2 cellular contexts compared by ENCODE assay signal in genomic region chr22:27952779-27953178, GRCh38.
TF ChIP-seq lines count a peak whose summit lies in the region.

No MANE protein-coding gene starts in this region.

TF ChIP-seq in liver, 16 proteins besides CTCF, POLR2A, EP300 and RAD21 (continued from another document):
- no peak for TF ChIP-seq ZBTB33 (IDR thresholded peaks at IDR 0.05)
- no peak for TF ChIP-seq FOXA1 (IDR thresholded peaks at IDR 0.05)
- no peak for TF ChIP-seq FOXA2 (IDR thresholded peaks at IDR 0.05)
- no peak for TF ChIP-seq JUND (IDR thresholded peaks at IDR 0.05)
- TF ChIP-seq RXRA (IDR thresholded peaks at IDR 0.05): no peak
- no peak for TF ChIP-seq GABPA (IDR thresholded peaks at IDR 0.05 in 1 of 2, conservative IDR thresholded peaks at IDR 0.05 in 1 of 2)
- no peak for TF ChIP-seq YY1 (IDR thresholded peaks at IDR 0.05)
- no peak for TF ChIP-seq NR2F2 (IDR thresholded peaks at IDR 0.05)
- no peak for TF ChIP-seq REST (IDR thresholded peaks at IDR 0.05)
- TF ChIP-seq EGR1 (IDR thresholded peaks at IDR 0.05; ENCODE audit: low read depth in 2 of 2): no peak
- TF ChIP-seq HNF4A (conservative IDR thresholded peaks at IDR 0.05): no peak
- no peak for TF ChIP-seq HNF4G (IDR thresholded peaks at IDR 0.05)
- TF ChIP-seq SP1 (IDR thresholded peaks at IDR 0.05): no peak
- no peak for TF ChIP-seq MAX (IDR thresholded peaks at IDR 0.05)

TF ChIP-seq in HepG2, 621 proteins besides CTCF, POLR2A, EP300 and RAD21 (continued from another document):
- TF ChIP-seq ZNF281 (CRISPR knock-in tag; IDR thresholded peaks at IDR 0.05; ENCODE audit: borderline replicate concordance): no peak
- TF ChIP-seq, protein P1, sequence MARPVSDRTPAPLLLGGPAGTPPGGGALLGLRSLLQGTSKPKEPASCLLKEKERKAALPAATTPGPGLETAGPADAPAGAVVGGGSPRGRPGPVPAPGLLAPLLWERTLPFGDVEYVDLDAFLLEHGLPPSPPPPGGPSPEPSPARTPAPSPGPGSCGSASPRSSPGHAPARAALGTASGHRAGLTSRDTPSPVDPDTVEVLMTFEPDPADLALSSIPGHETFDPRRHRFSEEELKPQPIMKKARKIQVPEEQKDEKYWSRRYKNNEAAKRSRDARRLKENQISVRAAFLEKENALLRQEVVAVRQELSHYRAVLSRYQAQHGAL (CRISPR knock-in tag; IDR thresholded peaks at IDR 0.05; ENCODE audit: not compliant biosample characterization): no peak
- TF ChIP-seq ZNF672 (CRISPR knock-in tag; IDR thresholded peaks at IDR 0.05): no peak
- no peak for TF ChIP-seq KDM3A (CRISPR knock-in tag; IDR thresholded peaks at IDR 0.05; ENCODE audit: low read depth)
- TF ChIP-seq, protein P2, sequence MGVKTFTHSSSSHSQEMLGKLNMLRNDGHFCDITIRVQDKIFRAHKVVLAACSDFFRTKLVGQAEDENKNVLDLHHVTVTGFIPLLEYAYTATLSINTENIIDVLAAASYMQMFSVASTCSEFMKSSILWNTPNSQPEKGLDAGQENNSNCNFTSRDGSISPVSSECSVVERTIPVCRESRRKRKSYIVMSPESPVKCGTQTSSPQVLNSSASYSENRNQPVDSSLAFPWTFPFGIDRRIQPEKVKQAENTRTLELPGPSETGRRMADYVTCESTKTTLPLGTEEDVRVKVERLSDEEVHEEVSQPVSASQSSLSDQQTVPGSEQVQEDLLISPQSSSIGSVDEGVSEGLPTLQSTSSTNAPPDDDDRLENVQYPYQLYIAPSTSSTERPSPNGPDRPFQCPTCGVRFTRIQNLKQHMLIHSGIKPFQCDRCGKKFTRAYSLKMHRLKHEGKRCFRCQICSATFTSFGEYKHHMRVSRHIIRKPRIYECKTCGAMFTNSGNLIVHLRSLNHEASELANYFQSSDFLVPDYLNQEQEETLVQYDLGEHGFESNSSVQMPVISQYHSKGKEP (CRISPR knock-in tag; IDR thresholded peaks at IDR 0.05): no peak
